In the genomic region with DNA sequence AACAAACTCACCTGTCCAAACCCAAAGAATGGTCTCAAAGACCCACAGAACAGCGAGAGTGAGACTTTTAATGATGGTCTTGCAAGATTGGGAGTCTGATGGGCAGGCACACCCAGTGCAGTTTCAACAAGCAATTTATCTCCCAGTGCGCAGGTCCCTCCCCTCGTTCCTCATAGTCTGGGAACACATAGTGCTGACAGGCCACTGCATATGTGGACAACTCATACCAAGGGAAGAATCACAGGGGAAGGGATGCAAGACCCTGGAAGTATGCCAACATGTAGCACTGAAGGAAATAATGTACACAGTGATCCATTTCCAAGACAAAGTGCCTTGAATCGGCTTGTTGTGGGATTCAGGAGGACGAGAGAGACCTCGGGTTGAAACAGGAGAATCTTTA, we compare ENCODE assay signal across 2 cellular contexts.
TF ChIP-seq lines count a peak whose summit lies in the region.

No MANE protein-coding gene starts in this region.

TF ChIP-seq in endothelial cell of umbilical vein, 7 proteins besides CTCF, POLR2A, EP300 and RAD21:
- TF ChIP-seq POLR2AphosphoS5 (IDR thresholded peaks at IDR 0.05; ENCODE audit: insufficient read depth, low read depth, low read length), result no peak
- TF ChIP-seq, protein P1, sequence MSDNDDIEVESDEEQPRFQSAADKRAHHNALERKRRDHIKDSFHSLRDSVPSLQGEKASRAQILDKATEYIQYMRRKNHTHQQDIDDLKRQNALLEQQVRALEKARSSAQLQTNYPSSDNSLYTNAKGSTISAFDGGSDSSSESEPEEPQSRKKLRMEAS (IDR thresholded peaks at IDR 0.05; ENCODE audit: insufficient read depth, insufficient read length), result no peak
- TF ChIP-seq EZH2 (IDR thresholded peaks at IDR 0.05; ENCODE audit: borderline replicate concordance, low read depth, low read length, severe bottlenecking), result no peak
- TF ChIP-seq MYC (IDR thresholded peaks at IDR 0.05; ENCODE audit: low read depth, low read length), result no peak
- TF ChIP-seq GATA2 (IDR thresholded peaks at IDR 0.05; ENCODE audit: insufficient read depth, insufficient read length, low read depth, low read length), result no peak
- no peak for TF ChIP-seq FOS (IDR thresholded peaks at IDR 0.05; ENCODE audit: borderline replicate concordance, insufficient read depth, low read length)
- no peak for TF ChIP-seq JUN (IDR thresholded peaks at IDR 0.05; ENCODE audit: borderline replicate concordance, insufficient read depth, insufficient read length, low read depth)

TF ChIP-seq in HepG2, 621 proteins besides CTCF, POLR2A, EP300 and RAD21:
- TF ChIP-seq, protein P2, sequence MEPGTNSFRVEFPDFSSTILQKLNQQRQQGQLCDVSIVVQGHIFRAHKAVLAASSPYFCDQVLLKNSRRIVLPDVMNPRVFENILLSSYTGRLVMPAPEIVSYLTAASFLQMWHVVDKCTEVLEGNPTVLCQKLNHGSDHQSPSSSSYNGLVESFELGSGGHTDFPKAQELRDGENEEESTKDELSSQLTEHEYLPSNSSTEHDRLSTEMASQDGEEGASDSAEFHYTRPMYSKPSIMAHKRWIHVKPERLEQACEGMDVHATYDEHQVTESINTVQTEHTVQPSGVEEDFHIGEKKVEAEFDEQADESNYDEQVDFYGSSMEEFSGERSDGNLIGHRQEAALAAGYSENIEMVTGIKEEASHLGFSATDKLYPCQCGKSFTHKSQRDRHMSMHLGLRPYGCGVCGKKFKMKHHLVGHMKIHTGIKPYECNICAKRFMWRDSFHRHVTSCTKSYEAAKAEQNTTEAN (CRISPR knock-in tag; conservative IDR thresholded peaks at IDR 0.05), result no peak
- no peak for TF ChIP-seq ZNF337 (CRISPR knock-in tag; IDR thresholded peaks at IDR 0.05; ENCODE audit: borderline replicate concordance, low read depth)
- TF ChIP-seq ZNF558 (CRISPR knock-in tag; IDR thresholded peaks at IDR 0.05; ENCODE audit: borderline replicate concordance), result no peak
- no peak for TF ChIP-seq ZNF33A (CRISPR knock-in tag; IDR thresholded peaks at IDR 0.05; ENCODE audit: borderline replicate concordance)
- no peak for TF ChIP-seq EED (CRISPR knock-in tag; IDR thresholded peaks at IDR 0.05)
- TF ChIP-seq, protein P3, sequence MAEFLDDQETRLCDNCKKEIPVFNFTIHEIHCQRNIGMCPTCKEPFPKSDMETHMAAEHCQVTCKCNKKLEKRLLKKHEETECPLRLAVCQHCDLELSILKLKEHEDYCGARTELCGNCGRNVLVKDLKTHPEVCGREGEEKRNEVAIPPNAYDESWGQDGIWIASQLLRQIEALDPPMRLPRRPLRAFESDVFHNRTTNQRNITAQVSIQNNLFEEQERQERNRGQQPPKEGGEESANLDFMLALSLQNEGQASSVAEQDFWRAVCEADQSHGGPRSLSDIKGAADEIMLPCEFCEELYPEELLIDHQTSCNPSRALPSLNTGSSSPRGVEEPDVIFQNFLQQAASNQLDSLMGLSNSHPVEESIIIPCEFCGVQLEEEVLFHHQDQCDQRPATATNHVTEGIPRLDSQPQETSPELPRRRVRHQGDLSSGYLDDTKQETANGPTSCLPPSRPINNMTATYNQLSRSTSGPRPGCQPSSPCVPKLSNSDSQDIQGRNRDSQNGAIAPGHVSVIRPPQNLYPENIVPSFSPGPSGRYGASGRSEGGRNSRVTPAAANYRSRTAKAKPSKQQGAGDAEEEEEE (CRISPR knock-in tag; IDR thresholded peaks at IDR 0.05; ENCODE audit: borderline replicate concordance), result no peak
- TF ChIP-seq, protein P4, sequence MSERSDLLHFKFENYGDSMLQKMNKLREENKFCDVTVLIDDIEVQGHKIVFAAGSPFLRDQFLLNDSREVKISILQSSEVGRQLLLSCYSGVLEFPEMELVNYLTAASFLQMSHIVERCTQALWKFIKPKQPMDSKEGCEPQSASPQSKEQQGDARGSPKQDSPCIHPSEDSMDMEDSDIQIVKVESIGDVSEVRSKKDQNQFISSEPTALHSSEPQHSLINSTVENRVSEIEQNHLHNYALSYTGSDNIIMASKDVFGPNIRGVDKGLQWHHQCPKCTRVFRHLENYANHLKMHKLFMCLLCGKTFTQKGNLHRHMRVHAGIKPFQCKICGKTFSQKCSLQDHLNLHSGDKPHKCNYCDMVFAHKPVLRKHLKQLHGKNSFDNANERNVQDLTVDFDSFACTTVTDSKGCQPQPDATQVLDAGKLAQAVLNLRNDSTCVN (CRISPR knock-in tag; IDR thresholded peaks at IDR 0.05; ENCODE audit: borderline replicate concordance), result no peak
- no peak for TF ChIP-seq POLR2AphosphoS5 (IDR thresholded peaks at IDR 0.05; ENCODE audit: low read depth, low read length)
